In the genomic region with DNA sequence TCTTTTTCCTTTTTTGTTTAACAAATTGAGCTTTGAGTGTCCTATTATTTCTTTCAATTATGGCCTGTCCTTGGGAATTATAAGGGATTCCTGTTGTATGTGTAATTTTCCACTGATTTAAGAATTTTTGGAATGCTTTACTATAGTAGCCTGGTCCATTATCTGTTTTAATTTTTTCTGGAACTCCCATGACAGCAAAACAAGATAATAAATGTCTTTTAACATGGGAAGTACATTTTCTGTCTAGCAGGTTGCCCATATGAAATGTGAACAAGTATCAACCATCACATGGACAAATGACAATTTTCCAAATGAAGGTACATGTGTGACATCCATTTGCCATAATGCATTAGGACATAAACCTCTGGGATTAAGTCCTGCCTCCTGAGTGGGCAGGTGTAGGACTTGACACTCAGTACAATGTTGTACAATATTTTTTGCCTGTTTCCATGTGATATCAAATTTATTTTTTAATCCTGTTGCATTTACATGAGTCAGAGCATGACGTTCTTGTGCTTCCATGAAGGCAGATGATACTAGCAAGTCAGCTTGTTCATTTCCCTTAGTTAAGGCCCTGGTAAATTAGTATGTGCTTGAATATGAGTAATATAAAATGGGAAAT, we compare ENCODE assay signal across 11 cellular contexts. TPM values are rescaled to one million over a fixed set of nuclear protein-coding genes. Genes with fewer than 3 reads are reported as not detected.
DNase-seq lines count a peak whose midpoint lies in the region; ATAC-seq, FAIRE-seq and TF ChIP-seq lines count a peak whose summit lies in the region.
"Not testable (repeated sequence)": the region's sequence is repeated elsewhere in the genome, so short reads cannot be mapped to it uniquely, and the experiment has no call there.
"Had no signal": no experiment of that assay in that cellular context is flagged by ENCODE, and none has a peak within 500 bp of the region (broad histone marks: within the 10 kb centered on the region; RNA-seq: fewer than 3 reads in every experiment).

No MANE protein-coding gene starts in this region.

- POLR2A ChIA-PET in K562 (lab: Yijun Ruan, JAX): not testable (repeated sequence)

- H3K36me3 ChIP-seq in GM23248 (ENCODE audit: low read depth); Karpas-422 (ENCODE audit: insufficient read depth, low read length); K562 (ENCODE audit: control insufficient read depth, insufficient read depth, low read length); endodermal cell (ENCODE audit: control insufficient read depth, insufficient read depth, low read length); sigmoid colon: not testable (repeated sequence)

- not testable (repeated sequence) for BruUV-seq in K562 (replicated peaks; lab: Mats Ljungman, UMichigan)

- H3K9ac ChIP-seq in GM23248; Karpas-422 (ENCODE audit: low read length); K562 (ENCODE audit: insufficient read depth in 1 of 2, low read depth in 2 of 2, low read length in 2 of 2); endodermal cell (ENCODE audit: extremely low read depth, low read length, poor library complexity, severe bottlenecking): not testable (repeated sequence)

- H3K27me3 Mint-ChIP-seq in endodermal cell (ENCODE audit: insufficient read depth): not testable (repeated sequence)

- not testable (repeated sequence) for H3K79me2 ChIP-seq in GM23248 (ENCODE audit: insufficient read depth); Karpas-422 (ENCODE audit: low read length); K562 (ENCODE audit: control insufficient read depth, insufficient read depth, low read length)

- not testable (repeated sequence) for TF ChIP-seq EP300 in K562 (IDR thresholded peaks at IDR 0.05; ENCODE audit: low read length); sigmoid colon (IDR thresholded peaks at IDR 0.05)

- H3K4me1 Mint-ChIP-seq in endodermal cell: not testable (repeated sequence)

- H3K9me3 ChIP-seq in GM23248 (ENCODE audit: low read depth); Karpas-422 (ENCODE audit: low read length); K562 (replicated peaks; ENCODE audit: control insufficient read depth, insufficient read depth, low read depth, low read length); sigmoid colon: not testable (repeated sequence)
- peaks cover 68% of the 10 kb centered on the region for H3K9me3 ChIP-seq in endodermal cell (ENCODE audit: control insufficient read depth, low read length)

- DNase-seq in GM23248 (peak; percentile 26), Karpas-422 (peak; percentile 38), SK-N-DZ (ENCODE audit: low spot score) (peak; percentile 22), K562 (ENCODE audit: extremely low read depth in 1 of 4, low spot score in 3 of 4) (peak in 3 of 4 experiments; percentile 2 to 9 (median 6)), endodermal cell (peak; percentile 12), medulla oblongata (ENCODE audit: extremely low spot score) (peak; percentile 7), sigmoid colon (peak; percentile 21), ureter (ENCODE audit: low spot score) (peak; percentile 40)

- not testable (repeated sequence) for H3K27ac ChIP-seq in GM23248; Karpas-422 (ENCODE audit: low read length); K562 (ENCODE audit: extremely low read depth, low read depth, low read length); endodermal cell (ENCODE audit: low read depth, low read length); sigmoid colon

- not testable (repeated sequence) for H3K27me3 ChIP-seq in GM23248 (replicated peaks; ENCODE audit: insufficient read depth); Karpas-422 (ENCODE audit: low read length); K562 (ENCODE audit: control insufficient read depth in 2 of 2, insufficient read depth in 2 of 2, low read length in 2 of 2); endodermal cell (ENCODE audit: control insufficient read depth, insufficient read depth, low read length, poor library complexity, severe bottlenecking)
- H3K27me3 ChIP-seq in sigmoid colon: peaks cover 0 to 15% (median 3%) of the 10 kb centered on the region in 3 donors

- not testable (repeated sequence) for TF ChIP-seq RAD21 in K562 (CRISPR knock-in tag; conservative IDR thresholded peaks at IDR 0.05 in 1 of 2, IDR thresholded peaks at IDR 0.05 in 1 of 2)

- not testable (repeated sequence) for TF ChIP-seq POLR2A in K562 (conservative IDR thresholded peaks at IDR 0.05); sigmoid colon (IDR thresholded peaks at IDR 0.05)

- H3K9me3 Mint-ChIP-seq in endodermal cell: not testable (repeated sequence)

- H2AFZ ChIP-seq in GM23248; Karpas-422 (ENCODE audit: low read length); K562 (ENCODE audit: low read depth, low read length): not testable (repeated sequence)

- not testable (repeated sequence) for TF ChIP-seq CTCF in K562 (IDR thresholded peaks at IDR 0.05 in 2 of 3, conservative IDR thresholded peaks at IDR 0.05 in 1 of 3; ENCODE audit: insufficient read depth in 2 of 3, low read depth in 1 of 3, low read length in 3 of 3); endodermal cell (conservative IDR thresholded peaks at IDR 0.05)
- peak in 1 of 4 experiments; percentile 10 for TF ChIP-seq CTCF in sigmoid colon (IDR thresholded peaks at IDR 0.05)

- not testable (repeated sequence) for H3F3A ChIP-seq in GM23248 (ENCODE audit: insufficient read depth)

- H3K27ac Mint-ChIP-seq in endodermal cell: not testable (repeated sequence)

- intact Hi-C loops in K562 (cut with micrococcal nuclease); sigmoid colon (cut with DNase I): not testable (repeated sequence)

- H3K4me1 ChIP-seq in GM23248 (ENCODE audit: insufficient read depth); Karpas-422 (ENCODE audit: low read length); K562 (replicated peaks in 1 of 2; ENCODE audit: control insufficient read depth in 2 of 2, insufficient read depth in 2 of 2, low read length in 2 of 2); endodermal cell (ENCODE audit: control insufficient read depth, insufficient read depth, low read length); sigmoid colon: not testable (repeated sequence)

- not testable (repeated sequence) for H3K4me3 Mint-ChIP-seq in endodermal cell

- not testable (repeated sequence) for H4K20me1 ChIP-seq in GM23248 (ENCODE audit: insufficient read depth); Karpas-422 (ENCODE audit: insufficient read depth, low read depth, low read length); K562 (replicated peaks; ENCODE audit: control insufficient read depth, insufficient read depth, low read length)

- FAIRE-seq in K562 (lab: Jason Lieb, UNC): not testable (repeated sequence)

- not testable (repeated sequence) for H3K4me3 ChIP-seq in GM23248; Karpas-422 (ENCODE audit: low read length); K562; sigmoid colon
- peak overlapping the region; percentile 8 for H3K4me3 ChIP-seq in endodermal cell (ENCODE audit: low read length)

- H3K9me2 ChIP-seq in GM23248 (ENCODE audit: insufficient read depth); Karpas-422 (replicated peaks; ENCODE audit: insufficient read depth, low read length): not testable (repeated sequence)

- H3K4me2 ChIP-seq in GM23248 (ENCODE audit: unreplicated experiment); Karpas-422 (ENCODE audit: low read depth, low read length, poor library complexity, severe bottlenecking); K562 (ENCODE audit: insufficient read depth, low read length): not testable (repeated sequence)

- in situ Hi-C loops in GM23248 (cut with MboI); K562 (cut with MboI): not testable (repeated sequence)

- not testable (repeated sequence) for H3K36me3 Mint-ChIP-seq in endodermal cell (ENCODE audit: low read depth)

- not testable (repeated sequence) for ATAC-seq in K562

- CTCF ChIA-PET in K562 (lab: Yijun Ruan, JAX; ENCODE audit: low intra/inter-chr PET ratio): not testable (repeated sequence)

- H3K9me1 ChIP-seq in K562 (ENCODE audit: control insufficient read depth, insufficient read depth, low read length): not testable (repeated sequence)

- 4 to 8% methylated on average over 1 of the region's 1 CpG for WGBS in GM23248 (ENCODE audit: low coverage in 1 of 2, low lambda C conversion rate in 2 of 2, missing lambda C conversion rate in 2 of 2), 2 experiments
- WGBS in K562 (ENCODE audit: insufficient coverage, low coverage, missing lambda C conversion rate): 0% methylated on average over 1 of the region's 1 CpG
- whole genome bisulfite sequencing in endodermal cell (ENCODE audit: insufficient coverage in 1 of 2, insufficient read length in 1 of 2), 2 experiments: 44 to 48% methylated on average over 1 of the region's 1 CpG
- 34 to 54% methylated on average over 1 of the region's 1 CpG for WGBS in sigmoid colon, 2 donors

RNA-seq across cellular contexts. Expression of a gene that starts 45.2 kb away (rescaled TPM):
- total RNA-seq in GM23248 (2014; rRNA removed; shearing (Covaris generic)): not detected in 2 replicates
- polyA plus RNA-seq in GM23248 (2016; fragmentation: Nextera tagmentation; extraction: Ambion mirVana): not detected in 2 replicates
- total RNA-seq in Karpas-422 (2014; rRNA removed; shearing (Covaris generic); ENCODE audit: low replicate concordance): not detected in 2 replicates
- not detected in 2 replicates for polyA plus RNA-seq in SK-N-DZ (2014; cell fraction: cytosol; rRNA removed)
- not detected in 2 replicates for polyA plus RNA-seq in SK-N-DZ (2014; cell fraction: nucleus; rRNA removed)
- not detected in 2 replicates for total RNA-seq in K562 (2011; cell fraction: chromatin; rRNA removed; ENCODE audit: low replicate concordance)
- not detected in 2 replicates for total RNA-seq in K562 (2011; cell fraction: nucleolus; rRNA removed)
- total RNA-seq in K562 (2011; cell fraction: nucleoplasm; rRNA removed): not detected in 2 replicates
- total RNA-seq in K562 (2014; rRNA removed): not detected in 2 replicates
- total RNA-seq in K562 (2014; rRNA removed; fragmentation: Illumina TruSeq; extraction: Trizol): not detected in 2 replicates
- total RNA-seq in K562 (2015; rRNA removed; fragmentation: Illumina TruSeq; extraction: Trizol): not detected in 2 replicates
- not detected in 2 replicates for total RNA-seq in K562 (2021)
- not detected in 2 replicates for polyA plus RNA-seq in K562 (2011; rRNA removed)
- polyA plus RNA-seq in K562 (2011; cell fraction: cytosol; rRNA removed): not detected in 2 replicates
- not detected in 2 replicates for polyA plus RNA-seq in K562 (2011; cell fraction: nucleus; rRNA removed)
- polyA plus RNA-seq in K562 (2012): not detected in 2 replicates
- not detected in 2 replicates for polyA plus RNA-seq in K562 (2014; fragmentation: Illumina TruSeq; extraction: Trizol)
- not detected for polyA plus RNA-seq in K562 (2014; fragmentation: Nextera tagmentation; extraction: Ambion mirVana)
- not detected in 2 replicates for polyA plus RNA-seq in K562 (2014; rRNA removed)
- not detected in 2 replicates for polyA minus RNA-seq in K562 (2011; rRNA and poly(A)+ RNA removed)
- not detected in 2 replicates for polyA minus RNA-seq in K562 (2011; cell fraction: cytosol; rRNA and poly(A)+ RNA removed)
- polyA minus RNA-seq in K562 (2011; cell fraction: nucleus; rRNA and poly(A)+ RNA removed): not detected in 2 replicates
- total RNA-seq in endodermal cell: not detected
- not detected for polyA plus RNA-seq in endodermal cell (2013, experiment 1 of 2)
- not detected for polyA plus RNA-seq in endodermal cell (2013, experiment 2 of 2)
- total RNA-seq in sigmoid colon: not detected
- not detected for polyA plus RNA-seq in sigmoid colon
- total RNA-seq in ureter: 0.26 TPM
- total RNA-seq: A673, M059J, SJCRH30 had no signal
